In the genomic region with DNA sequence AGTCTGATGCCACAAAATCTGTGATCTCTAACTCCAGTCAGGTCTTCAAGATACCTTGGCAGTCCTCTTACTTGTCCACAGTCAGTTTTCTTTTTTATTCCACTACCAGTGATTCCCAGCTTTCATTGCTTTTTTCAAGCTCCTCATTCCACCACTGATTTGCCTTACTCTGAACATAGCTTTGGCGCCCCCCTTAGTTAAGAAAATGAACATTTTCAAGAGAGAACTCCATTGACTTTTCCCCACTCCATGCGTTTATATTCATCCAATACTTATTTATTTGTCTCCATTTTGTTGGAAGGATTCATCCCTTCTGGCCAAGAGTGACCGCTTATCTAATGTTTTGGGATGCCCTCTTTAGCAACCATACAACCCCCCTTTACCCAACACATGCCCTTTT, we compare ENCODE assay signal across 10 cellular contexts. TPM values are rescaled to one million over a fixed set of nuclear protein-coding genes. Genes with fewer than 3 reads are reported as not detected.
A peak's percentile ranks its signal among the peaks of the same experiment; 100 is the strongest.
DNase-seq lines count a peak whose midpoint lies in the region; ATAC-seq and TF ChIP-seq lines count a peak whose summit lies in the region.
"Had no signal": no experiment of that assay in that cellular context is flagged by ENCODE, and none has a peak within 500 bp of the region (broad histone marks: within the 10 kb centered on the region; RNA-seq: fewer than 3 reads in every experiment).

No MANE protein-coding gene starts in this region.

- peak overlapping the region; percentile 57 for H3K27ac Mint-ChIP-seq in HFFc6
- no peak overlapping the region for H3K27ac Mint-ChIP-seq in activated naive CD4-positive, alpha-beta T cell treated with anti-CD3 and anti-CD28 coated beads, Interleukin-2, amount 50 U/mL, for 72 hours

- no peak overlapping the region for H3K27ac ChIP-seq in C4-2B

- no peaks in the 10 kb centered on the region for H3K27me3 ChIP-seq in kidney epithelial cell (ENCODE audit: control insufficient read depth, insufficient read depth, low read length)

- no peaks in the 10 kb centered on the region for H3K9me3 Mint-ChIP-seq in HFFc6
- H3K9me3 Mint-ChIP-seq in activated naive CD4-positive, alpha-beta T cell treated with anti-CD3 and anti-CD28 coated beads, Interleukin-2, amount 50 U/mL, for 72 hours: no peaks in the 10 kb centered on the region

- H3K4me3 Mint-ChIP-seq in HFFc6: no peak overlapping the region

- peaks cover 1% of the 10 kb centered on the region; the same call in 1 of the 2 replicates for H3K27me3 Mint-ChIP-seq in HFFc6 (ENCODE audit: insufficient read depth)

- TF ChIP-seq CTCF in C4-2B (conservative IDR thresholded peaks at IDR 0.05) (peak; percentile 56), HFFc6 (IDR thresholded peaks at IDR 0.05) (peak; percentile 76), kidney epithelial cell (IDR thresholded peaks at IDR 0.05; ENCODE audit: insufficient read depth, low read length, poor library complexity, severe bottlenecking) (peak; percentile 38)

- H3K4me3 ChIP-seq in kidney epithelial cell (ENCODE audit: low read depth, low read length): no peak overlapping the region
- H3K4me3 ChIP-seq: lung had no signal

- no peaks in the 10 kb centered on the region for H3K36me3 ChIP-seq in kidney epithelial cell (ENCODE audit: control insufficient read depth, insufficient read depth, low read length)

- DNase-seq in HFFc6 (peak; percentile 36), SKM-1 treated with dmso at 0.1 percent for 144 hours (lab: John Stamatoyannopoulos, UW; ENCODE audit: unreplicated experiment) (peak; percentile 34), kidney epithelial cell (ENCODE audit: low read depth) (no peak), occipital lobe (lab: John Stamatoyannopoulos, UW) (no peak)
- no peak for DNase-seq in activated naive CD4-positive, alpha-beta T cell treated with anti-CD3 and anti-CD28 coated beads, Interleukin-2, amount 50 U/mL, for 72 hours (ENCODE audit: low spot score in 2 of 2)
- DNase-seq in activated CD4-positive, alpha-beta T cell treated with anti-CD3 and anti-CD28 coated beads for 48 hours: no peak
- DNase-seq in effector CD4-positive, alpha-beta T cell: no peak
- DNase-seq: NCI-H2029 had no signal

- H3K36me3 Mint-ChIP-seq in HFFc6 (ENCODE audit: low read depth): peaks cover 47% of the 10 kb centered on the region
- H3K36me3 Mint-ChIP-seq in activated naive CD4-positive, alpha-beta T cell treated with anti-CD3 and anti-CD28 coated beads, Interleukin-2, amount 50 U/mL, for 72 hours: no peaks in the 10 kb centered on the region

- no peak for ATAC-seq in activated naive CD4-positive, alpha-beta T cell treated with anti-CD3 and anti-CD28 coated beads, Interleukin-2, amount 50 U/mL, for 72 hours

- peaks cover 39% of the 10 kb centered on the region for H3K4me1 Mint-ChIP-seq in HFFc6 (ENCODE audit: low read depth)

RNA-seq across cellular contexts. Expression of a gene that starts 33.9 kb away (rescaled TPM):
- 10 to 100 TPM; 54.1 to 77.8 (median 63.6) TPM for total RNA-seq in HFFc6 (2021; fragmentation: NEBNext Ultra II Directional; extraction: Animal tissue kit (Norgen Biotek cat#: 25700))
- total RNA-seq in kidney epithelial cell: 20.8 and 23.6 TPM in 2 replicates
- total RNA-seq in occipital lobe: 36.2 TPM
- total RNA-seq in activated naive CD4-positive, alpha-beta T cell treated with anti-CD3 and anti-CD28 coated beads, Interleukin-2, amount 50 U/mL, for 72 hours: 10 to 100 TPM; 80.6 to 85.7 TPM

Comparison
In these comparisons a context has a peak if more than half of its experiments do, and no peak if none do; other contexts are left out.
1. DNase-seq: peak in HFFc6 (single experiment) and SKM-1 treated with dmso at 0.1 percent for 144 hours (single experiment); none in kidney epithelial cell (single experiment), occipital lobe (single experiment), activated naive CD4-positive, alpha-beta T cell treated with anti-CD3 and anti-CD28 coated beads, Interleukin-2, amount 50 U/mL, for 72 hours (0 of 2), activated CD4-positive, alpha-beta T cell treated with anti-CD3 and anti-CD28 coated beads for 48 hours (single experiment) and effector CD4-positive, alpha-beta T cell (single experiment).
2. Peak in every context shown above with its lines, with median percentiles within 50 percentile points of each other: CTCF ChIP-seq.